Comparison of ENCODE assay signal across 1 cellular context in the genomic region with DNA sequence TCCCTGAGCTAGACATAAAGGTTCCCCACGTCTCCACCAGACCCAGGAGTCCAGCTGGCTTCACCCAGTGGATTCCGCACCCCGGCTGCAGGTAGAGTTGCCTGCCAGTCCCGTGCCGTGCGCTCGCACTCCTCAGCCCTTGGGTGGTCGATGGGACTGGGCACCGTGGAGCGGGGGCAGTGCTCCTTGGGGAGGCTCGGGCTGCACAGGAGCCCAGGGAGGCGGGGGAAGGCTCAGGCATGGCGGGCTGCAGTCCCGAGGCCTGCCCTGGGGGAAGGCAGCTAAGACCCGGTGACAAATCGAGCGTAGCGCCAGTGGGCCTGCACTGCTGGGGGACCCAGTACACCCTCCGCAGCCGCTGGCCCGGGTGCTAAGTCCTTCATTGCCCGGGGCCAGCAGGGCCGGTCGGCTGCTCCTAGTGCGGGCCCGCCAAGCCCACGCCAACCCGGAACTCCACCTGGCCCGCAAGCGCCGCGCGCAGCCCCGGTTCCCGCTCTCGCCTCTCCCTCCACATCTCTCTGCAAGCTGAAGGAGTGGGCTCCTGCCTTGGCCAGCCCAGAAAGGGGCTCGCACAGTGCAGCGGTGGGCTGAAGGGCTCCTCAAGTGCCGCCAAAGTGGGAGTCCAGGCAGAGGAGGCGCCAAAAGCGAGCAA.
TF ChIP-seq lines count a peak whose summit lies in the region.

No MANE protein-coding gene starts in this region.

TF ChIP-seq in HepG2, 621 proteins besides CTCF, POLR2A, EP300 and RAD21 (continued from another document):
- TF ChIP-seq, protein P1, sequence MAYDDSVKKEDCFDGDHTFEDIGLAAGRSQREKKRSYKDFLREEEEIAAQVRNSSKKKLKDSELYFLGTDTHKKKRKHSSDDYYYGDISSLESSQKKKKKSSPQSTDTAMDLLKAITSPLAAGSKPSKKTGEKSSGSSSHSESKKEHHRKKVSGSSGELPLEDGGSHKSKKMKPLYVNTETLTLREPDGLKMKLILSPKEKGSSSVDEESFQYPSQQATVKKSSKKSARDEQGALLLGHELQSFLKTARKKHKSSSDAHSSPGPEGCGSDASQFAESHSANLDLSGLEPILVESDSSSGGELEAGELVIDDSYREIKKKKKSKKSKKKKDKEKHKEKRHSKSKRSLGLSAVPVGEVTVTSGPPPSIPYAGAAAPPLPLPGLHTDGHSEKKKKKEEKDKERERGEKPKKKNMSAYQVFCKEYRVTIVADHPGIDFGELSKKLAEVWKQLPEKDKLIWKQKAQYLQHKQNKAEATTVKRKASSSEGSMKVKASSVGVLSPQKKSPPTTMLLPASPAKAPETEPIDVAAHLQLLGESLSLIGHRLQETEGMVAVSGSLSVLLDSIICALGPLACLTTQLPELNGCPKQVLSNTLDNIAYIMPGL (CRISPR knock-in tag; IDR thresholded peaks at IDR 0.05; ENCODE audit: borderline replicate concordance in 1 of 2, low read depth in 1 of 2): no peak
- TF ChIP-seq ZC3H4 (CRISPR knock-in tag; IDR thresholded peaks at IDR 0.05; ENCODE audit: borderline replicate concordance) (no peak), POGZ (CRISPR knock-in tag; IDR thresholded peaks at IDR 0.05) (0 out of 2 replicates have a peak, but pooled peaks have one; percentile 30), ZNF768 (CRISPR knock-in tag; IDR thresholded peaks at IDR 0.05) (no peak), ZNF629 (CRISPR knock-in tag; conservative IDR thresholded peaks at IDR 0.05) (no peak), NFYC (CRISPR knock-in tag; IDR thresholded peaks at IDR 0.05) (peak; percentile 50; the same call in 1 of the 2 replicates), THAP9 (CRISPR knock-in tag; IDR thresholded peaks at IDR 0.05; ENCODE audit: borderline replicate concordance) (0 out of 2 replicates have a peak, but pooled peaks have one; percentile 3), ZMYM4 (CRISPR knock-in tag; IDR thresholded peaks at IDR 0.05) (peak; percentile 15; the same call in 1 of the 2 replicates), ZBTB38 (CRISPR knock-in tag; IDR thresholded peaks at IDR 0.05) (peak; percentile 92), ZBTB33 (CRISPR knock-in tag; IDR thresholded peaks at IDR 0.05) (peak; percentile 79), ZFP91 (CRISPR knock-in tag; IDR thresholded peaks at IDR 0.05; ENCODE audit: borderline replicate concordance) (peak; percentile 39; the same call in 1 of the 2 replicates), ZNF776 (CRISPR knock-in tag; IDR thresholded peaks at IDR 0.05) (0 out of 2 replicates have a peak, but pooled peaks have one; percentile 4), ZSCAN21 (CRISPR knock-in tag; IDR thresholded peaks at IDR 0.05; ENCODE audit: borderline replicate concordance) (no peak), SCMH1 (CRISPR knock-in tag; IDR thresholded peaks at IDR 0.05; ENCODE audit: borderline replicate concordance) (no peak), ZNF605 (CRISPR knock-in tag; IDR thresholded peaks at IDR 0.05) (0 out of 2 replicates have a peak, but pooled peaks have one; percentile 1), GABPA (IDR thresholded peaks at IDR 0.05; ENCODE audit: low read depth, low read length) (no peak), GABPA (CRISPR knock-in tag; IDR thresholded peaks at IDR 0.05; ENCODE audit: low read depth) (no peak)
- TF ChIP-seq, protein P2, sequence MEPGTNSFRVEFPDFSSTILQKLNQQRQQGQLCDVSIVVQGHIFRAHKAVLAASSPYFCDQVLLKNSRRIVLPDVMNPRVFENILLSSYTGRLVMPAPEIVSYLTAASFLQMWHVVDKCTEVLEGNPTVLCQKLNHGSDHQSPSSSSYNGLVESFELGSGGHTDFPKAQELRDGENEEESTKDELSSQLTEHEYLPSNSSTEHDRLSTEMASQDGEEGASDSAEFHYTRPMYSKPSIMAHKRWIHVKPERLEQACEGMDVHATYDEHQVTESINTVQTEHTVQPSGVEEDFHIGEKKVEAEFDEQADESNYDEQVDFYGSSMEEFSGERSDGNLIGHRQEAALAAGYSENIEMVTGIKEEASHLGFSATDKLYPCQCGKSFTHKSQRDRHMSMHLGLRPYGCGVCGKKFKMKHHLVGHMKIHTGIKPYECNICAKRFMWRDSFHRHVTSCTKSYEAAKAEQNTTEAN (CRISPR knock-in tag; conservative IDR thresholded peaks at IDR 0.05): no peak
